Comparison of ENCODE assay signal across 17 cellular contexts in the genomic region with DNA sequence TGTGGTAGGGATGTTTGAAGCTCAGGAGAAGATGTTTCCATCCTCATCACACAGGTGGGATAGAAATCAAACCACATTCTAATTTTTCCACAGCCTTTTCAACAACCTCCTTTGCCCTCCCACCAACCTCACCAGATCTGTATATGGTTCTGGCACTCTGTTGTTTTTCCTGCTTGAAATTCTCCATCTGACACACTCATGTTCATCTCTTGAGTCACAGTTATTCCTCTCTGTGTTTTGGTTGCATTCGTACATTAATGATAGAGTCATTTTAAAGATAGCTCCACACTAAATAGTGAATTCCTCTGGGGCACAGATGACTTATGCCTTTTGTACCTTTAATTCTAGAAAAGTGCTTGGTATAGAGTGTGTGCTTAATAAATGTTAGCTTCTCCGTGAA. TPM values are rescaled to one million over a fixed set of nuclear protein-coding genes. Genes with fewer than 3 reads are reported as not detected.
DNase-seq lines count a peak whose midpoint lies in the region; ATAC-seq, FAIRE-seq and TF ChIP-seq lines count a peak whose summit lies in the region.
"Had no signal": no experiment of that assay in that cellular context is flagged by ENCODE, and none has a peak within 500 bp of the region (broad histone marks: within the 10 kb centered on the region; RNA-seq: fewer than 3 reads in every experiment).

No MANE protein-coding gene starts in this region.

- H3K4me1 Mint-ChIP-seq in activated CD4-positive, alpha-beta memory T cell treated with anti-CD3 and anti-CD28 coated beads, Interleukin-2, amount 10 ng/mL, durations not matched to agents 7 days and 5 days, result peaks cover 51% of the 10 kb centered on the region

- H3K27ac Mint-ChIP-seq in activated CD4-positive, alpha-beta memory T cell treated with anti-CD3 and anti-CD28 coated beads, Interleukin-2, amount 10 ng/mL, durations not matched to agents 7 days and 5 days, result no peak overlapping the region
- H3K27ac Mint-ChIP-seq: CD14-positive monocyte had no signal

- H3K27me3 Mint-ChIP-seq in activated CD4-positive, alpha-beta memory T cell treated with anti-CD3 and anti-CD28 coated beads, Interleukin-2, amount 10 ng/mL, durations not matched to agents 7 days and 5 days, result peaks cover 13% of the 10 kb centered on the region

- peak overlapping the region; percentile 47 for H3K4me3 Mint-ChIP-seq in activated CD4-positive, alpha-beta memory T cell treated with anti-CD3 and anti-CD28 coated beads, Interleukin-2, amount 10 ng/mL, durations not matched to agents 7 days and 5 days

- peak; percentile 44 for DNase-seq in AG04450 (ENCODE audit: low read depth, low spot score)
- DNase-seq in EH (ENCODE audit: low read depth), result peak; percentile 72
- no peak for DNase-seq in activated CD4-positive, alpha-beta memory T cell treated with anti-CD3 and anti-CD28 coated beads, Interleukin-2, amount 10 ng/mL, durations not matched to agents 7 days and 5 days
- peak; percentile 24 for DNase-seq in kidney tubule cell (ENCODE audit: low spot score)
- no peak for DNase-seq in pancreas
- no peak for DNase-seq in left lobe of liver (ENCODE audit: low spot score)
- DNase-seq: activated CD8-positive, alpha-beta memory T cell treated with anti-CD3 and anti-CD28 coated beads, Interleukin-2, amount 50 U/mL, for 48 hours; GDM1; NCI-H2081; SHP77; stimulated activated naive CD4-positive, alpha-beta T cell had no signal

- intact Hi-C loops in pancreas (cut with DNase I), result no loop called here

- no peaks in the 10 kb centered on the region for H3K36me3 Mint-ChIP-seq in activated CD4-positive, alpha-beta memory T cell treated with anti-CD3 and anti-CD28 coated beads, Interleukin-2, amount 10 ng/mL, durations not matched to agents 7 days and 5 days (ENCODE audit: low read depth)

- 44 to 46% methylated on average over 2 of the region's 2 CpGs for WGBS in pancreas, 2 donors

- no peaks in the 10 kb centered on the region for H3K9me3 Mint-ChIP-seq in activated CD4-positive, alpha-beta memory T cell treated with anti-CD3 and anti-CD28 coated beads, Interleukin-2, amount 10 ng/mL, durations not matched to agents 7 days and 5 days
- H3K9me3 Mint-ChIP-seq: CD14-positive monocyte had no signal

- POLR2A ChIA-PET in AG04450 (lab: Yijun Ruan, JAX), result interaction anchor here (0.8 to 1.1 kb wide), 2 partner anchors 20 to 248 kb away, joined by 3 read pairs; partner anchors contain the start of gene LRRC1
- POLR2A ChIA-PET in activated CD4-positive, alpha-beta memory T cell treated with anti-CD3 and anti-CD28 coated beads, Interleukin-2, amount 10 ng/mL, durations not matched to agents 7 days and 5 days (lab: Charles Lee), result no interaction called here

- H3K27me3 ChIP-seq in AG04450 (ENCODE audit: control insufficient read depth, insufficient read depth, low read length), result no peaks in the 10 kb centered on the region
- no peaks in the 10 kb centered on the region for H3K27me3 ChIP-seq in pancreas
- H3K27me3 ChIP-seq: right atrium auricular region had no signal

- ATAC-seq in GM18868 (IDR thresholded peaks at IDR 0.05; ENCODE audit: unreplicated experiment) (no peak), GM18517 (IDR thresholded peaks at IDR 0.05; ENCODE audit: unreplicated experiment) (no peak), pancreas (no peak), left lobe of liver (no peak)

- CTCF ChIA-PET in AG04450 (lab: Charles Lee), result interaction anchor here (0.6 to 1.3 kb wide), 6 partner anchors 32 to 182 kb away, joined by 3 to 5 read pairs (median 4); no protein-coding TSS in a partner anchor
- CTCF ChIA-PET in activated CD4-positive, alpha-beta memory T cell treated with anti-CD3 and anti-CD28 coated beads, Interleukin-2, amount 10 ng/mL, durations not matched to agents 7 days and 5 days (lab: Charles Lee), result interaction anchor here (0.7 to 2.8 kb wide), 2 partner anchors 104 kb away, joined by 3 to 25 read pairs; no protein-coding TSS in a partner anchor

- H3K4me1 ChIP-seq in pancreas, result peaks cover 3 to 14% (median 8%) of the 10 kb centered on the region in 3 donors

- no peak for FAIRE-seq in pancreas (lab: Jason Lieb, UNC)
- FAIRE-seq: frontal cortex, islet of Langerhans had no signal

- H3K4me3 ChIP-seq in AG04450 (ENCODE audit: low read depth, low read length), result no peak overlapping the region
- peak overlapping the region in 2 of 4 donors; percentile 52 to 66 for H3K4me3 ChIP-seq in pancreas
- H3K4me3 ChIP-seq: right atrium auricular region had no signal

- no peak overlapping the region for H3K27ac ChIP-seq in AG04450 (ENCODE audit: low read depth, low read length)
- H3K27ac ChIP-seq in pancreas, result peak overlapping the region in 2 of 4 donors; percentile 0 to 82
- H3K27ac ChIP-seq: right atrium auricular region had no signal

- TF ChIP-seq CTCF in AG04450 (IDR thresholded peaks at IDR 0.05; ENCODE audit: low read depth, low read length), result no peak
- no peak for TF ChIP-seq CTCF in pancreas (IDR thresholded peaks at IDR 0.05)

- no peaks in the 10 kb centered on the region for H3K9me3 ChIP-seq in AG04450 (ENCODE audit: control insufficient read depth, insufficient read depth, low read length)
- H3K9me3 ChIP-seq in pancreas, result no peaks in the 10 kb centered on the region
- H3K9me3 ChIP-seq: right atrium auricular region had no signal

- H3K36me3 ChIP-seq in pancreas, result no peaks in the 10 kb centered on the region
- H3K36me3 ChIP-seq: right atrium auricular region had no signal

RNA-seq across cellular contexts. Expression of gene GCLC, which starts 1.4 kb away (rescaled TPM):
- polyA plus RNA-seq in AG04450 (2011; rRNA removed) (74.8 and 89.3 TPM in 2 replicates), pancreas (10 to 100 TPM in 1 of 2 donors, 1 to 10 TPM in 1; 5.9 to 10.4 TPM)
- polyA minus RNA-seq in AG04450 (2011; rRNA and poly(A)+ RNA removed), result 86.6 and 91.9 TPM in 2 replicates
- total RNA-seq in activated CD4-positive, alpha-beta memory T cell treated with anti-CD3 and anti-CD28 coated beads, Interleukin-2, amount 10 ng/mL, durations not matched to agents 7 days and 5 days, result 10 to 100 TPM; 29.1 to 30.6 TPM
- total RNA-seq in pancreas (10 to 100 TPM; 10.0 to 29.5 (median 18.0) TPM), left lobe of liver (97.5 TPM)

Comparison
In these comparisons a context has a peak if more than half of its experiments do, and no peak if none do; other contexts are left out.
1. DNase-seq: peak in AG04450 (single experiment), EH (single experiment) and kidney tubule cell (single experiment); none in activated CD4-positive, alpha-beta memory T cell treated with anti-CD3 and anti-CD28 coated beads, Interleukin-2, amount 10 ng/mL, durations not matched to agents 7 days and 5 days (single experiment), pancreas (0 of 6) and left lobe of liver (single experiment).